In genomic region chr16:15593235-15593634, GRCh38 we compare ENCODE assay signal across 19 cellular contexts. TPM values are rescaled to one million over a fixed set of nuclear protein-coding genes. Genes with fewer than 3 reads are reported as not detected.
DNase-seq lines count a peak whose midpoint lies in the region; ATAC-seq and TF ChIP-seq lines count a peak whose summit lies in the region.
"Had no signal": no experiment of that assay in that cellular context is flagged by ENCODE, and none has a peak within 500 bp of the region (broad histone marks: within the 10 kb centered on the region; RNA-seq: fewer than 3 reads in every experiment).

No MANE protein-coding gene starts in this region.

- peaks cover 17% of the 10 kb centered on the region for H3K9me3 ChIP-seq in BLaER1
- H3K9me3 ChIP-seq in SJCRH30 (replicated peaks): no peaks in the 10 kb centered on the region
- no peaks in the 10 kb centered on the region for H3K9me3 ChIP-seq in ovary
- no peaks in the 10 kb centered on the region for H3K9me3 ChIP-seq in tibial nerve
- H3K9me3 ChIP-seq: uterus had no signal

- no peaks in the 10 kb centered on the region for H3K27me3 ChIP-seq in BLaER1
- H3K27me3 ChIP-seq in SJCRH30: no peaks in the 10 kb centered on the region
- no peaks in the 10 kb centered on the region for H3K27me3 ChIP-seq in ovary
- H3K27me3 ChIP-seq in tibial nerve: no peaks in the 10 kb centered on the region
- H3K27me3 ChIP-seq: uterus had no signal

- H3K4me2 ChIP-seq in BLaER1: peak overlapping the region; percentile 8; the same call in 1 of the 2 replicates

- ATAC-seq in activated CD8-positive, alpha-beta T cell treated with anti-CD3 and anti-CD28 coated beads, Interleukin-2, amount 10 ng/mL, durations not matched to agents 7 days and 5 days: no peak
- ATAC-seq in naive thymus-derived CD8-positive, alpha-beta T cell: no peak
- no peak for ATAC-seq in GM21717 (IDR thresholded peaks at IDR 0.05; ENCODE audit: unreplicated experiment)
- ATAC-seq: left ventricle myocardium superior, sciatic nerve had no signal

- H4K20me1 ChIP-seq in BLaER1: no peaks in the 10 kb centered on the region

- H3K9ac ChIP-seq in BLaER1: no peak overlapping the region

- H3K36me3 ChIP-seq in BLaER1 (peaks cover 67% of the 10 kb centered on the region), SJCRH30 (peaks cover 38% of the 10 kb centered on the region), ovary (no peaks in the 10 kb centered on the region), tibial nerve (peaks cover 0 to 81% (median 16%) of the 10 kb centered on the region in 3 donors)
- H3K36me3 ChIP-seq: uterus had no signal

- H3K9me3 Mint-ChIP-seq in activated CD8-positive, alpha-beta T cell treated with anti-CD3 and anti-CD28 coated beads, Interleukin-2, amount 10 ng/mL, durations not matched to agents 7 days and 5 days (ENCODE audit: insufficient read depth): no peaks in the 10 kb centered on the region
- no peaks in the 10 kb centered on the region for H3K9me3 Mint-ChIP-seq in naive thymus-derived CD8-positive, alpha-beta T cell
- H3K9me3 Mint-ChIP-seq: neural crest cell had no signal

- TF ChIP-seq CTCF in ovary (IDR thresholded peaks at IDR 0.05): no peak
- TF ChIP-seq CTCF in tibial nerve (IDR thresholded peaks at IDR 0.05): no peak

- POLR2A ChIA-PET in activated CD8-positive, alpha-beta T cell treated with anti-CD3 and anti-CD28 coated beads, Interleukin-2, amount 10 ng/mL, durations not matched to agents 7 days and 5 days (lab: Charles Lee): no interaction called here
- POLR2A ChIA-PET in naive thymus-derived CD8-positive, alpha-beta T cell (lab: Charles Lee): interaction anchor here (0.9 to 1.3 kb wide), 2 partner anchors 49 to 78 kb away, joined by 3 to 7 read pairs; partner anchors contain the start of gene MARF1

- TF ChIP-seq EP300 in ovary (IDR thresholded peaks at IDR 0.05) (no peak), tibial nerve (IDR thresholded peaks at IDR 0.05) (no peak)

- 91 to 96% (median 93%) methylated on average over 9 of the region's 9 CpGs for WGBS in ovary, 3 donors
- 83 to 86% methylated on average over 9 of the region's 9 CpGs for WGBS in tibial nerve, 2 donors

- H3K27me3 Mint-ChIP-seq in activated CD8-positive, alpha-beta T cell treated with anti-CD3 and anti-CD28 coated beads, Interleukin-2, amount 10 ng/mL, durations not matched to agents 7 days and 5 days (ENCODE audit: low read depth): no peaks in the 10 kb centered on the region
- no peaks in the 10 kb centered on the region for H3K27me3 Mint-ChIP-seq in naive thymus-derived CD8-positive, alpha-beta T cell

- peaks cover 62% of the 10 kb centered on the region for H3K36me3 Mint-ChIP-seq in activated CD8-positive, alpha-beta T cell treated with anti-CD3 and anti-CD28 coated beads, Interleukin-2, amount 10 ng/mL, durations not matched to agents 7 days and 5 days (ENCODE audit: low read depth)
- H3K36me3 Mint-ChIP-seq in naive thymus-derived CD8-positive, alpha-beta T cell: peaks cover 0 to 55% (median 27%) of the 10 kb centered on the region in 3 donors

- no peak for TF ChIP-seq POLR2A in ovary (IDR thresholded peaks at IDR 0.05)
- TF ChIP-seq POLR2A in tibial nerve (IDR thresholded peaks at IDR 0.05): no peak

- H3K27ac ChIP-seq in BLaER1 (no peak overlapping the region), SJCRH30 (no peak overlapping the region), ovary (no peak overlapping the region), tibial nerve (peak overlapping the region in 2 of 4 donors; percentile 9 to 40)

- H3K4me3 Mint-ChIP-seq in activated CD8-positive, alpha-beta T cell treated with anti-CD3 and anti-CD28 coated beads, Interleukin-2, amount 10 ng/mL, durations not matched to agents 7 days and 5 days: no peak overlapping the region
- peak overlapping the region in 1 of 10 donors; percentile 29 for H3K4me3 Mint-ChIP-seq in naive thymus-derived CD8-positive, alpha-beta T cell
- H3K4me3 Mint-ChIP-seq: brain, neural crest cell had no signal

- DNase-seq in GDM1 (lab: John Stamatoyannopoulos, UW) (peak; percentile 21), SJCRH30 (no peak), ovary (no peak), tibial nerve (ENCODE audit: low spot score in 2 of 2) (no peak)
- DNase-seq in activated CD8-positive, alpha-beta T cell treated with anti-CD3 and anti-CD28 coated beads, Interleukin-2, amount 10 ng/mL, durations not matched to agents 7 days and 5 days: no peak
- DNase-seq in naive thymus-derived CD8-positive, alpha-beta T cell: no peak
- DNase-seq: hippocampal formation; left ventricle myocardium superior; NCI-H1092; NK-92 treated with Interleukin-12 subunit alpha and Interleukin-12 subunit beta, amount 100 ng/mL, for 24 hours; SHP77 treated with DMSO at 0.1 percent for 48 hours; stimulated activated CD4-positive, alpha-beta T cell treated with anti-CD3 and anti-CD28 coated beads, Interleukin-4, amount 100 ng/mL, for 24 hours; T-helper 9 cell; uterus had no signal

- CTCF ChIA-PET in activated CD8-positive, alpha-beta T cell treated with anti-CD3 and anti-CD28 coated beads, Interleukin-2, amount 10 ng/mL, durations not matched to agents 7 days and 5 days (lab: Charles Lee): no interaction called here

- intact Hi-C loops in ovary (cut with DNase I): no loop called here

- no peak overlapping the region for H3K4me3 ChIP-seq in BLaER1
- no peak overlapping the region for H3K4me3 ChIP-seq in SJCRH30
- H3K4me3 ChIP-seq in ovary: no peak overlapping the region
- H3K4me3 ChIP-seq in tibial nerve: no peak overlapping the region
- H3K4me3 ChIP-seq: uterus had no signal

- peaks cover 44% of the 10 kb centered on the region for H3K4me1 Mint-ChIP-seq in activated CD8-positive, alpha-beta T cell treated with anti-CD3 and anti-CD28 coated beads, Interleukin-2, amount 10 ng/mL, durations not matched to agents 7 days and 5 days (ENCODE audit: low read depth)
- peaks cover 8 to 65% (median 29%) of the 10 kb centered on the region in 4 donors for H3K4me1 Mint-ChIP-seq in naive thymus-derived CD8-positive, alpha-beta T cell

- H3K27ac Mint-ChIP-seq in activated CD8-positive, alpha-beta T cell treated with anti-CD3 and anti-CD28 coated beads, Interleukin-2, amount 10 ng/mL, durations not matched to agents 7 days and 5 days: peak overlapping the region; percentile 48
- peak overlapping the region; percentile 50 to 96 (median 77) for H3K27ac Mint-ChIP-seq in naive thymus-derived CD8-positive, alpha-beta T cell

- peaks cover 46% of the 10 kb centered on the region for H3K4me1 ChIP-seq in BLaER1
- peaks cover 26% of the 10 kb centered on the region for H3K4me1 ChIP-seq in SJCRH30
- H3K4me1 ChIP-seq in ovary (ENCODE audit: insufficient read depth): no peaks in the 10 kb centered on the region
- H3K4me1 ChIP-seq in tibial nerve: peaks cover 0 to 38% (median 3%) of the 10 kb centered on the region in 4 donors
- H3K4me1 ChIP-seq: uterus had no signal

RNA-seq across cellular contexts. Expression of gene MARF1, which starts 49.7 kb away (rescaled TPM):
- total RNA-seq in activated CD8-positive, alpha-beta T cell treated with anti-CD3 and anti-CD28 coated beads, Interleukin-2, amount 10 ng/mL, durations not matched to agents 7 days and 5 days: 10 to 100 TPM; 62.7 to 64.5 TPM
- total RNA-seq in naive thymus-derived CD8-positive, alpha-beta T cell: 100 to 1,000 TPM; 228 to 256 TPM
- polyA plus RNA-seq in naive thymus-derived CD8-positive, alpha-beta T cell: 10 to 100 TPM; 10.9 to 18.2 (median 15.2) TPM
- total RNA-seq in SJCRH30 (2014; rRNA removed; shearing (Covaris generic)): 21.5 and 25.2 TPM in 2 replicates
- total RNA-seq in ovary (10 to 100 TPM; 23.1 to 95.7 (median 85.7) TPM), tibial nerve (10 to 100 TPM; 44.6 to 57.5 (median 54.4) TPM)
- 10 to 100 TPM; 30.1 to 71.8 TPM for polyA plus RNA-seq in ovary

RNA-seq across cellular contexts. Expression of gene NDE1, which starts 56.8 kb away (rescaled TPM):
- total RNA-seq in activated CD8-positive, alpha-beta T cell treated with anti-CD3 and anti-CD28 coated beads, Interleukin-2, amount 10 ng/mL, durations not matched to agents 7 days and 5 days: 100 to 1,000 TPM; 140 to 141 TPM
- 100 to 1,000 TPM; 128 to 138 TPM for total RNA-seq in naive thymus-derived CD8-positive, alpha-beta T cell
- 10 to 100 TPM; 23.5 to 59.1 (median 42.3) TPM for polyA plus RNA-seq in naive thymus-derived CD8-positive, alpha-beta T cell
- 92.8 and 95.6 TPM in 2 replicates for total RNA-seq in SJCRH30 (2014; rRNA removed; shearing (Covaris generic))
- total RNA-seq in ovary (10 to 100 TPM; 11.7 to 26.7 (median 22.4) TPM), tibial nerve (10 to 100 TPM; 22.9 to 73.5 (median 38.8) TPM)
- polyA plus RNA-seq in ovary: 10 to 100 TPM in 1 of 2 donors, 1 to 10 TPM in 1; 9.8 to 31.9 TPM
